ENCODE assay signal across 1 cellular context in genomic region chr16:46972971-46973456, GRCh38.
TF ChIP-seq lines count a peak whose summit lies in the region.

No MANE protein-coding gene starts in this region.

TF ChIP-seq in HepG2, 621 proteins besides CTCF, POLR2A, EP300 and RAD21 (continued from another document and continues in another):
- TF ChIP-seq FOXP4 (CRISPR knock-in tag; IDR thresholded peaks at IDR 0.05), result no peak
- no peak for TF ChIP-seq ZNF44 (CRISPR knock-in tag; IDR thresholded peaks at IDR 0.05)
- no peak for TF ChIP-seq NFIC (IDR thresholded peaks at IDR 0.05; ENCODE audit: low read length)
- no peak for TF ChIP-seq ZNF317 (CRISPR knock-in tag; IDR thresholded peaks at IDR 0.05)
- TF ChIP-seq NFIB (CRISPR knock-in tag; IDR thresholded peaks at IDR 0.05; ENCODE audit: borderline replicate concordance), result no peak
- peak; percentile 85 for TF ChIP-seq ZMAT5 (CRISPR knock-in tag; IDR thresholded peaks at IDR 0.05; ENCODE audit: borderline replicate concordance, low read depth)
- no peak for TF ChIP-seq ZKSCAN8 (CRISPR knock-in tag; IDR thresholded peaks at IDR 0.05; ENCODE audit: borderline replicate concordance)
- no peak for TF ChIP-seq GTF2F1 (IDR thresholded peaks at IDR 0.05; ENCODE audit: low read length)
- TF ChIP-seq PAWR (CRISPR knock-in tag; IDR thresholded peaks at IDR 0.05; ENCODE audit: borderline replicate concordance), result no peak
- TF ChIP-seq WIZ (CRISPR knock-in tag; IDR thresholded peaks at IDR 0.05), result no peak
- 0 out of 2 replicates have a peak, but pooled peaks have one; percentile 1 for TF ChIP-seq MIER3 (CRISPR knock-in tag; IDR thresholded peaks at IDR 0.05; ENCODE audit: borderline replicate concordance)
- no peak for TF ChIP-seq CREM (IDR thresholded peaks at IDR 0.05)
- TF ChIP-seq CREM (CRISPR knock-in tag; IDR thresholded peaks at IDR 0.05), result no peak
- no peak for TF ChIP-seq STAT5B (CRISPR knock-in tag; IDR thresholded peaks at IDR 0.05)
- no peak for TF ChIP-seq GPN1 (CRISPR knock-in tag; IDR thresholded peaks at IDR 0.05; ENCODE audit: borderline replicate concordance)
- no peak for TF ChIP-seq FLYWCH1 (CRISPR knock-in tag; IDR thresholded peaks at IDR 0.05)
- TF ChIP-seq ZNF775 (CRISPR knock-in tag; IDR thresholded peaks at IDR 0.05; ENCODE audit: borderline replicate concordance), result no peak
- no peak for TF ChIP-seq ZBTB10 (CRISPR knock-in tag; IDR thresholded peaks at IDR 0.05; ENCODE audit: borderline replicate concordance)
- no peak for TF ChIP-seq TBL1XR1 (IDR thresholded peaks at IDR 0.05; ENCODE audit: borderline replicate concordance, low read length, partially characterized antibody)
- TF ChIP-seq FOXK2 (IDR thresholded peaks at IDR 0.05), result no peak
- TF ChIP-seq ARNTL (CRISPR knock-in tag; IDR thresholded peaks at IDR 0.05), result no peak
- TF ChIP-seq ELF1 (CRISPR knock-in tag; IDR thresholded peaks at IDR 0.05), result no peak
- peak; percentile 49 for TF ChIP-seq XRCC5 (optimal IDR thresholded peaks at IDR 0.05; ENCODE audit: low read length)
- no peak for TF ChIP-seq HMGXB4 (CRISPR knock-in tag; IDR thresholded peaks at IDR 0.05; ENCODE audit: borderline replicate concordance in 1 of 2, low read depth in 1 of 2)
- no peak for TF ChIP-seq TCF12 (IDR thresholded peaks at IDR 0.05)
- TF ChIP-seq TCF12 (CRISPR knock-in tag; IDR thresholded peaks at IDR 0.05), result no peak
- TF ChIP-seq ZNF335 (CRISPR knock-in tag; IDR thresholded peaks at IDR 0.05), result no peak
- TF ChIP-seq JUN (CRISPR knock-in tag; IDR thresholded peaks at IDR 0.05), result no peak
- TF ChIP-seq MEF2D (CRISPR knock-in tag; IDR thresholded peaks at IDR 0.05), result no peak
- no peak for TF ChIP-seq SRF (IDR thresholded peaks at IDR 0.05; ENCODE audit: low read depth, low read length)
- TF ChIP-seq PAX8 (CRISPR knock-in tag; IDR thresholded peaks at IDR 0.05; ENCODE audit: borderline replicate concordance), result no peak; the same call in 1 of the 2 replicates
- 0 out of 2 replicates have a peak, but pooled peaks have one; percentile 77 for TF ChIP-seq FIP1L1 (IDR thresholded peaks at IDR 0.05; ENCODE audit: borderline replicate concordance, insufficient read depth, low read depth, low read length)
- no peak for TF ChIP-seq ATF7-NPFF (CRISPR knock-in tag; IDR thresholded peaks at IDR 0.05; ENCODE audit: low read depth)
- TF ChIP-seq ZFP36L1 (CRISPR knock-in tag; IDR thresholded peaks at IDR 0.05), result no peak
- no peak for TF ChIP-seq BCLAF1 (IDR thresholded peaks at IDR 0.05)
- no peak for TF ChIP-seq E2F5 (CRISPR knock-in tag; conservative IDR thresholded peaks at IDR 0.05)
- no peak for TF ChIP-seq KLF13 (CRISPR knock-in tag; IDR thresholded peaks at IDR 0.05)
- TF ChIP-seq ZNF576 (CRISPR knock-in tag; IDR thresholded peaks at IDR 0.05), result no peak
- no peak for TF ChIP-seq MIXL1 (CRISPR knock-in tag; IDR thresholded peaks at IDR 0.05)
- TF ChIP-seq ZNF746 (CRISPR knock-in tag; IDR thresholded peaks at IDR 0.05), result no peak
- no peak for TF ChIP-seq ZSCAN9 (CRISPR knock-in tag; IDR thresholded peaks at IDR 0.05; ENCODE audit: borderline replicate concordance)
- no peak for TF ChIP-seq TIGD3 (CRISPR knock-in tag; IDR thresholded peaks at IDR 0.05; ENCODE audit: borderline replicate concordance)
- no peak for TF ChIP-seq AHR (CRISPR knock-in tag; IDR thresholded peaks at IDR 0.05)
- TF ChIP-seq HNF4A (CRISPR knock-in tag; IDR thresholded peaks at IDR 0.05), result 0 out of 2 replicates have a peak, but pooled peaks have one; percentile 2
- no peak for TF ChIP-seq ZNF441 (CRISPR knock-in tag; IDR thresholded peaks at IDR 0.05; ENCODE audit: borderline replicate concordance)
- no peak for TF ChIP-seq BCL3 (CRISPR knock-in tag; IDR thresholded peaks at IDR 0.05)
- TF ChIP-seq ZNF800 (CRISPR knock-in tag; IDR thresholded peaks at IDR 0.05), result no peak
- TF ChIP-seq PCBP2 (optimal IDR thresholded peaks at IDR 0.05; ENCODE audit: low read depth, low read length, poor library complexity, severe bottlenecking), result no peak
- TF ChIP-seq NFKB2 (CRISPR knock-in tag; IDR thresholded peaks at IDR 0.05; ENCODE audit: borderline replicate concordance), result peak; percentile 19; the same call in 1 of the 2 replicates
- no peak for TF ChIP-seq ZNF138 (CRISPR knock-in tag; IDR thresholded peaks at IDR 0.05; ENCODE audit: low read depth)
- no peak for TF ChIP-seq HMG20A (CRISPR knock-in tag; IDR thresholded peaks at IDR 0.05; ENCODE audit: borderline replicate concordance)
- no peak for TF ChIP-seq TCF7L2 (IDR thresholded peaks at IDR 0.05; ENCODE audit: low read depth, low read length)
- no peak for TF ChIP-seq NR1H2 (CRISPR knock-in tag; IDR thresholded peaks at IDR 0.05; ENCODE audit: borderline replicate concordance, low read depth)
- TF ChIP-seq SNAI1 (CRISPR knock-in tag; IDR thresholded peaks at IDR 0.05; ENCODE audit: borderline replicate concordance), result no peak
- no peak for TF ChIP-seq ZSCAN25 (CRISPR knock-in tag; IDR thresholded peaks at IDR 0.05)
- no peak for TF ChIP-seq HDAC6 (IDR thresholded peaks at IDR 0.05; ENCODE audit: low read depth, low read length)
- no peak for TF ChIP-seq KDM1A (CRISPR knock-in tag; IDR thresholded peaks at IDR 0.05)
- no peak for TF ChIP-seq NCOA5 (CRISPR knock-in tag; IDR thresholded peaks at IDR 0.05)
- TF ChIP-seq ZNF382 (CRISPR knock-in tag; IDR thresholded peaks at IDR 0.05; ENCODE audit: borderline replicate concordance), result no peak
- no peak for TF ChIP-seq ZFP90 (CRISPR knock-in tag; IDR thresholded peaks at IDR 0.05; ENCODE audit: borderline replicate concordance)
- TF ChIP-seq NCOR1 (IDR thresholded peaks at IDR 0.05; ENCODE audit: borderline replicate concordance, low read length), result no peak
- TF ChIP-seq ZNF569 (CRISPR knock-in tag; IDR thresholded peaks at IDR 0.05; ENCODE audit: borderline replicate concordance), result 0 out of 2 replicates have a peak, but pooled peaks have one; percentile 4
